Comparison of ENCODE assay signal across 1 cellular context in genomic region chr13:50370303-50370950, GRCh38.
TF ChIP-seq lines count a peak whose summit lies in the region.

No MANE protein-coding gene starts in this region.

TF ChIP-seq in GM23338, 12 proteins besides CTCF, POLR2A, EP300 and RAD21 (continued from another document):
- TF ChIP-seq ZNF462 (CRISPR knock-in tag; IDR thresholded peaks at IDR 0.05) = no peak
